Comparison of ENCODE assay signal across 3 cellular contexts in genomic region chr12:131658605-131659004, GRCh38. TPM values are rescaled to one million over a fixed set of nuclear protein-coding genes. Genes with fewer than 3 reads are reported as not detected.
DNase-seq lines count a peak whose midpoint lies in the region; FAIRE-seq and TF ChIP-seq lines count a peak whose summit lies in the region.
"Not testable (repeated sequence)": the region's sequence is repeated elsewhere in the genome, so short reads cannot be mapped to it uniquely, and the experiment has no call there.

No MANE protein-coding gene starts in this region.

- not testable (repeated sequence) for H3K4me3 Mint-ChIP-seq in osteocyte (ENCODE audit: unreplicated experiment)

- not testable (repeated sequence) for H3K9ac ChIP-seq in kidney (ENCODE audit: low read length in 2 of 2)

- H3K27me3 Mint-ChIP-seq in osteocyte (ENCODE audit: unreplicated experiment), result not testable (repeated sequence)

- not testable (repeated sequence) for H3K4me1 Mint-ChIP-seq in osteocyte (ENCODE audit: unreplicated experiment)

- intact Hi-C loops in kidney (cut with DNase I), result not testable (repeated sequence)

- FAIRE-seq in kidney (lab: Jason Lieb, UNC), result not testable (repeated sequence)

- DNase-seq in kidney (peak; percentile 41), mesenteric fat pad (ENCODE audit: low spot score) (peak; percentile 64), osteocyte (ENCODE audit: extremely low spot score, unreplicated experiment) (peak; percentile 70)

- not testable (repeated sequence) for H3K27ac ChIP-seq in kidney (ENCODE audit: low read depth in 2 of 2, low read length in 2 of 2)

- H3K4me3 ChIP-seq in kidney (ENCODE audit: low read length in 2 of 2), result not testable (repeated sequence)

- not testable (repeated sequence) for H3K4me1 ChIP-seq in kidney (ENCODE audit: control insufficient read depth in 1 of 2, insufficient read depth in 1 of 2, low read depth in 1 of 2, low read length in 2 of 2)

- H3K9me3 ChIP-seq in kidney (ENCODE audit: control insufficient read depth in 1 of 2, low read length in 2 of 2), result not testable (repeated sequence)

- H3K9me3 Mint-ChIP-seq in osteocyte (ENCODE audit: unreplicated experiment), result not testable (repeated sequence)

- H3K36me3 ChIP-seq in kidney (ENCODE audit: control insufficient read depth in 1 of 2, insufficient read depth in 2 of 2, low read length in 2 of 2), result not testable (repeated sequence)

- TF ChIP-seq CTCF in kidney (IDR thresholded peaks at IDR 0.05; ENCODE audit: borderline replicate concordance, extremely low read depth, insufficient read depth); osteocyte (IDR thresholded peaks at IDR 0.05): not testable (repeated sequence)

- H3K36me3 Mint-ChIP-seq in osteocyte (ENCODE audit: unreplicated experiment), result not testable (repeated sequence)

- not testable (repeated sequence) for H3K27ac Mint-ChIP-seq in osteocyte (ENCODE audit: unreplicated experiment)

RNA-seq across cellular contexts. Expression of gene SFSWAP, which starts 52.3 kb away (rescaled TPM):
- total RNA-seq in kidney (46.2 TPM), mesenteric fat pad (36.1 TPM), osteocyte (48.0 and 51.3 TPM in 2 replicates)
- polyA plus RNA-seq in kidney (ENCODE audit: insufficient read depth, low read depth, low replicate concordance), result 13.9 TPM
